ENCODE assay signal across 12 cellular contexts in genomic region chr1:203200059-203200553, GRCh38. TPM values are rescaled to one million over a fixed set of nuclear protein-coding genes. Genes with fewer than 3 reads are reported as not detected.
DNase-seq lines count a peak whose midpoint lies in the region; ATAC-seq and TF ChIP-seq lines count a peak whose summit lies in the region.
"Had no signal": no experiment of that assay in that cellular context is flagged by ENCODE, and none has a peak within 500 bp of the region (broad histone marks: within the 10 kb centered on the region; RNA-seq: fewer than 3 reads in every experiment).

No MANE protein-coding gene starts in this region.

- H3K27ac ChIP-seq in caudate nucleus (ENCODE audit: low read depth, low read length) = peak overlapping the region; percentile 85
- H3K27ac ChIP-seq in substantia nigra (ENCODE audit: low read depth, low read length, poor library complexity, severe bottlenecking) = peak overlapping the region; percentile 40

- peak; percentile 84 for ATAC-seq in left lobe of liver
- no peak for ATAC-seq in HG03139 (IDR thresholded peaks at IDR 0.05; ENCODE audit: unreplicated experiment)
- ATAC-seq in HG03097 (IDR thresholded peaks at IDR 0.05; ENCODE audit: low FRiP score, unreplicated experiment) = no peak
- ATAC-seq: activated T-cell treated with anti-CD3 and anti-CD28 coated beads, Interleukin-2, amount 50 U/mL, for 4 hours had no signal

- H3K36me3 Mint-ChIP-seq in HFFc6 (ENCODE audit: low read depth) = no peaks in the 10 kb centered on the region

- H3K4me3 Mint-ChIP-seq in HFFc6 = peak overlapping the region; percentile 23; the same call in 1 of the 2 replicates
- H3K4me3 Mint-ChIP-seq: activated T-cell treated with anti-CD3 and anti-CD28 coated beads, Interleukin-2, amount 50 U/mL, for 4 hours had no signal

- H3K27ac Mint-ChIP-seq in HFFc6 = peak overlapping the region; percentile 81

- peaks cover 8% of the 10 kb centered on the region for H3K27me3 Mint-ChIP-seq in HFFc6 (ENCODE audit: insufficient read depth)

- no peaks in the 10 kb centered on the region; the same call in 1 of the 2 replicates for H3K9me3 Mint-ChIP-seq in HFFc6
- H3K9me3 Mint-ChIP-seq: activated T-cell treated with anti-CD3 and anti-CD28 coated beads, Interleukin-2, amount 50 U/mL, for 4 hours had no signal

- DNase-seq in HFFc6 (no peak), caudate nucleus (lab: John Stamatoyannopoulos, UW) (peak in 3 of 61 donors; percentile 32 to 74 (median 43)), left lobe of liver (ENCODE audit: low spot score) (peak; percentile 75), substantia nigra (lab: John Stamatoyannopoulos, UW) (peak in 5 of 49 donors; percentile 35 to 52 (median 37)), activated gamma-delta T cell treated with Interleukin-2 at 50 U/mL for 16 hours (no peak), NCI-H774 (lab: John Stamatoyannopoulos, UW) (no peak)
- DNase-seq: activated T-cell treated with anti-CD3 and anti-CD28 coated beads, Interleukin-2, amount 50 U/mL, for 4 hours; glutamatergic neuron; NCI-H1105 treated with DMSO at 0.1 percent for 48 hours had no signal

- peaks cover 61% of the 10 kb centered on the region for H3K4me1 Mint-ChIP-seq in HFFc6 (ENCODE audit: low read depth)

- no peak for TF ChIP-seq CTCF in HFFc6 (IDR thresholded peaks at IDR 0.05)

RNA-seq across cellular contexts. Expression of gene CHI3L1, which starts 13.6 kb away (rescaled TPM):
- not detected for total RNA-seq in HFFc6 (2021; fragmentation: NEBNext Ultra II Directional; extraction: Animal tissue kit (Norgen Biotek cat#: 25700))
- 60.6 TPM for total RNA-seq in left lobe of liver
- total RNA-seq: activated T-cell treated with anti-CD3 and anti-CD28 coated beads, Interleukin-2, amount 50 U/mL, for 4 hours; Daoy had no signal

RNA-seq across cellular contexts. Expression of gene MYBPH, which starts 24.5 kb away (rescaled TPM):
- total RNA-seq in HFFc6 (2021; fragmentation: NEBNext Ultra II Directional; extraction: Animal tissue kit (Norgen Biotek cat#: 25700)) = not detected
- total RNA-seq in left lobe of liver = not detected
- total RNA-seq: activated T-cell treated with anti-CD3 and anti-CD28 coated beads, Interleukin-2, amount 50 U/mL, for 4 hours; Daoy had no signal

RNA-seq across cellular contexts. Expression of gene CHIT1, which starts 29.4 kb away (rescaled TPM):
- total RNA-seq in HFFc6 (2021; fragmentation: NEBNext Ultra II Directional; extraction: Animal tissue kit (Norgen Biotek cat#: 25700)) = not detected
- total RNA-seq in left lobe of liver = 0.28 TPM
- total RNA-seq: Daoy had no signal

Comparison
In these comparisons a context has a peak if more than half of its experiments do, and no peak if none do; other contexts are left out.
1. RNA of gene CHI3L1, which starts 13.6 kb away (total RNA-seq): 60.6 TPM in left lobe of liver (single experiment); not detected in HFFc6; every median in the first group is over 10 times any median in the second.